ENCODE assay signal across 12 cellular contexts in genomic region chr14:35335388-35336092, GRCh38. TPM values are rescaled to one million over a fixed set of nuclear protein-coding genes. Genes with fewer than 3 reads are reported as not detected.
A peak's percentile ranks its signal among the peaks of the same experiment; 100 is the strongest.
DNase-seq lines count a peak whose midpoint lies in the region; ATAC-seq and TF ChIP-seq lines count a peak whose summit lies in the region.
"Had no signal": no experiment of that assay in that cellular context is flagged by ENCODE, and none has a peak within 500 bp of the region (broad histone marks: within the 10 kb centered on the region; RNA-seq: fewer than 3 reads in every experiment).

No MANE protein-coding gene starts in this region.

- H3K9me3 ChIP-seq in lower lobe of right lung, result no peaks in the 10 kb centered on the region
- no peaks in the 10 kb centered on the region for H3K9me3 ChIP-seq in tibial artery

- ATAC-seq in lower lobe of right lung (no peak), GM18870 (IDR thresholded peaks at IDR 0.05; ENCODE audit: unreplicated experiment) (no peak)

- POLR2A ChIA-PET in activated CD4-positive, alpha-beta T cell treated with anti-CD3 and anti-CD28 coated beads, Interleukin-2, amount 10 ng/mL, durations not matched to agents 7 days and 5 days (lab: Charles Lee), result no interaction called here

- peaks cover 92% of the 10 kb centered on the region for H3K4me1 ChIP-seq in lower lobe of right lung
- H3K4me1 ChIP-seq in tibial artery, result peaks cover 5 to 81% (median 39%) of the 10 kb centered on the region in 4 donors

- H3K9me3 Mint-ChIP-seq in activated CD4-positive, alpha-beta T cell treated with anti-CD3 and anti-CD28 coated beads, Interleukin-2, amount 10 ng/mL, durations not matched to agents 7 days and 5 days, result no peaks in the 10 kb centered on the region
- H3K9me3 Mint-ChIP-seq in chondrocyte (ENCODE audit: low read depth), result no peaks in the 10 kb centered on the region
- H3K9me3 Mint-ChIP-seq in activated T-helper 1 cell treated with anti-CD3 and anti-CD28 coated beads, Interleukin-12 subunit alpha, Interleukin-12 subunit beta, Interleukin-2, Interleukin-4 antibody, amounts not matched to agents 30 ng/mL and 10 ng/mL and 1 ng/mL, durations not matched to agents 14 hours and 24 hours and 36 hours, result no peaks in the 10 kb centered on the region

- H3K27me3 ChIP-seq in lower lobe of right lung (ENCODE audit: low read depth), result no peaks in the 10 kb centered on the region
- H3K27me3 ChIP-seq in tibial artery, result no peaks in the 10 kb centered on the region

- CTCF ChIA-PET in activated CD4-positive, alpha-beta T cell treated with anti-CD3 and anti-CD28 coated beads, Interleukin-2, amount 10 ng/mL, durations not matched to agents 7 days and 5 days (lab: Charles Lee), result interaction anchor here (1.1 kb wide), 1 partner anchor 23 kb away, joined by 3 read pairs; no protein-coding TSS in a partner anchor

- H3K4me1 Mint-ChIP-seq in activated CD4-positive, alpha-beta T cell treated with anti-CD3 and anti-CD28 coated beads, Interleukin-2, amount 10 ng/mL, durations not matched to agents 7 days and 5 days, result peaks cover 45% of the 10 kb centered on the region
- peaks cover 38% of the 10 kb centered on the region for H3K4me1 Mint-ChIP-seq in chondrocyte (ENCODE audit: low read depth)
- peaks cover 43% of the 10 kb centered on the region for H3K4me1 Mint-ChIP-seq in activated T-helper 1 cell treated with anti-CD3 and anti-CD28 coated beads, Interleukin-12 subunit alpha, Interleukin-12 subunit beta, Interleukin-2, Interleukin-4 antibody, amounts not matched to agents 30 ng/mL and 10 ng/mL and 1 ng/mL, durations not matched to agents 14 hours and 24 hours and 36 hours (ENCODE audit: low read depth)

- intact Hi-C loops in lower lobe of right lung (cut with DNase I), result no loop called here
- intact Hi-C loops in tibial artery (cut with DNase I; ENCODE audit: low total_unique reads), result loop anchor here (2.0 to 10.0 kb wide), 2 partner anchors 69 to 291 kb away; partner anchors contain the start of genes FAM177A1 and NFKBIA
- intact Hi-C loops in activated T-helper 1 cell treated with anti-CD3 and anti-CD28 coated beads, Interleukin-12 subunit alpha, Interleukin-12 subunit beta, Interleukin-2, Interleukin-4 antibody, amounts not matched to agents 30 ng/mL and 10 ng/mL and 1 ng/mL, durations not matched to agents 14 hours and 24 hours and 36 hours (cut with micrococcal nuclease), result no loop called here

- no peaks in the 10 kb centered on the region for H3K27me3 Mint-ChIP-seq in activated CD4-positive, alpha-beta T cell treated with anti-CD3 and anti-CD28 coated beads, Interleukin-2, amount 10 ng/mL, durations not matched to agents 7 days and 5 days
- no peaks in the 10 kb centered on the region for H3K27me3 Mint-ChIP-seq in chondrocyte (ENCODE audit: low read depth)
- H3K27me3 Mint-ChIP-seq in activated T-helper 1 cell treated with anti-CD3 and anti-CD28 coated beads, Interleukin-12 subunit alpha, Interleukin-12 subunit beta, Interleukin-2, Interleukin-4 antibody, amounts not matched to agents 30 ng/mL and 10 ng/mL and 1 ng/mL, durations not matched to agents 14 hours and 24 hours and 36 hours (ENCODE audit: insufficient read depth), result no peaks in the 10 kb centered on the region
- H3K27me3 Mint-ChIP-seq: progenitor cell of endocrine pancreas had no signal

- DNase-seq in activated CD4-positive, alpha-beta T cell treated with anti-CD3 and anti-CD28 coated beads, Interleukin-2, amount 10 ng/mL, durations not matched to agents 7 days and 5 days, result no peak
- no peak for DNase-seq in activated CD4-positive, alpha-beta T cell treated with anti-CD3 and anti-CD28 coated beads, Interleukin-2, amount 50 U/mL, for 48 hours
- peak; percentile 46 for DNase-seq in chondrocyte (ENCODE audit: low spot score)
- no peak for DNase-seq in lower lobe of right lung
- DNase-seq in tibial artery, result peak in 1 of 2 donors; percentile 47
- no peak for DNase-seq in activated T-helper 1 cell treated with anti-CD3 and anti-CD28 coated beads, Interleukin-12 subunit alpha, Interleukin-12 subunit beta, Interleukin-2, Interleukin-4 antibody, amounts not matched to agents 30 ng/mL and 10 ng/mL and 1 ng/mL, durations not matched to agents 14 hours and 24 hours and 36 hours (ENCODE audit: low spot score)
- no peak for DNase-seq in ecto neural progenitor cell (ENCODE audit: low spot score)
- DNase-seq: effector CD8-positive, alpha-beta T cell; NCI-H187 treated with DMSO at 0.1 percent for 48 hours; WERI-Rb-1 had no signal

- no peak overlapping the region for H3K4me3 Mint-ChIP-seq in activated CD4-positive, alpha-beta T cell treated with anti-CD3 and anti-CD28 coated beads, Interleukin-2, amount 10 ng/mL, durations not matched to agents 7 days and 5 days
- H3K4me3 Mint-ChIP-seq in chondrocyte (ENCODE audit: unreplicated experiment), result no peak overlapping the region
- no peak overlapping the region for H3K4me3 Mint-ChIP-seq in activated T-helper 1 cell treated with anti-CD3 and anti-CD28 coated beads, Interleukin-12 subunit alpha, Interleukin-12 subunit beta, Interleukin-2, Interleukin-4 antibody, amounts not matched to agents 30 ng/mL and 10 ng/mL and 1 ng/mL, durations not matched to agents 14 hours and 24 hours and 36 hours

- H3K36me3 ChIP-seq in lower lobe of right lung (no peaks in the 10 kb centered on the region), tibial artery (no peaks in the 10 kb centered on the region)
- H3K36me3 ChIP-seq: WERI-Rb-1 had no signal

- H3K27ac ChIP-seq in lower lobe of right lung (peak overlapping the region; percentile 92), tibial artery (peak overlapping the region; percentile 83 to 98)
- H3K27ac ChIP-seq: WERI-Rb-1 had no signal

- H3K36me3 Mint-ChIP-seq in activated CD4-positive, alpha-beta T cell treated with anti-CD3 and anti-CD28 coated beads, Interleukin-2, amount 10 ng/mL, durations not matched to agents 7 days and 5 days (ENCODE audit: low read depth), result no peaks in the 10 kb centered on the region
- H3K36me3 Mint-ChIP-seq in chondrocyte (ENCODE audit: low read depth), result no peaks in the 10 kb centered on the region
- H3K36me3 Mint-ChIP-seq in activated T-helper 1 cell treated with anti-CD3 and anti-CD28 coated beads, Interleukin-12 subunit alpha, Interleukin-12 subunit beta, Interleukin-2, Interleukin-4 antibody, amounts not matched to agents 30 ng/mL and 10 ng/mL and 1 ng/mL, durations not matched to agents 14 hours and 24 hours and 36 hours (ENCODE audit: low read depth), result no peaks in the 10 kb centered on the region

- TF ChIP-seq CTCF in chondrocyte (IDR thresholded peaks at IDR 0.05) (no peak), lower lobe of right lung (IDR thresholded peaks at IDR 0.05) (no peak), tibial artery (IDR thresholded peaks at IDR 0.05) (no peak)

- peak overlapping the region; percentile 54 for H3K27ac Mint-ChIP-seq in activated CD4-positive, alpha-beta T cell treated with anti-CD3 and anti-CD28 coated beads, Interleukin-2, amount 10 ng/mL, durations not matched to agents 7 days and 5 days
- no peak overlapping the region for H3K27ac Mint-ChIP-seq in chondrocyte (ENCODE audit: unreplicated experiment)
- H3K27ac Mint-ChIP-seq in activated T-helper 1 cell treated with anti-CD3 and anti-CD28 coated beads, Interleukin-12 subunit alpha, Interleukin-12 subunit beta, Interleukin-2, Interleukin-4 antibody, amounts not matched to agents 30 ng/mL and 10 ng/mL and 1 ng/mL, durations not matched to agents 14 hours and 24 hours and 36 hours, result no peak overlapping the region

- H3K4me3 ChIP-seq in lower lobe of right lung, result peak overlapping the region; percentile 27
- H3K4me3 ChIP-seq in tibial artery, result no peak overlapping the region

RNA-seq across cellular contexts. Expression of gene PSMA6, which starts 43.4 kb away (rescaled TPM):
- total RNA-seq in activated CD4-positive, alpha-beta T cell treated with anti-CD3 and anti-CD28 coated beads, Interleukin-2, amount 10 ng/mL, durations not matched to agents 7 days and 5 days, result 100 to 1,000 TPM; 231 to 248 TPM
- total RNA-seq in chondrocyte (129 to 167 TPM (median 137 TPM) in 3 replicates), lower lobe of right lung (159 TPM)
- total RNA-seq in activated T-helper 1 cell treated with anti-CD3 and anti-CD28 coated beads, Interleukin-12 subunit alpha, Interleukin-12 subunit beta, Interleukin-2, Interleukin-4 antibody, amounts not matched to agents 30 ng/mL and 10 ng/mL and 1 ng/mL, durations not matched to agents 14 hours and 24 hours and 36 hours, result 475 and 479 TPM in 2 replicates
